22 cellular contexts compared by ENCODE assay signal in genomic region chr20:10954137-10954840, GRCh38.
DNase-seq lines count a peak whose midpoint lies in the region; ATAC-seq, FAIRE-seq and TF ChIP-seq lines count a peak whose summit lies in the region.
"Had no signal": no experiment of that assay in that cellular context is flagged by ENCODE, and none has a peak within 500 bp of the region (broad histone marks: within the 10 kb centered on the region; RNA-seq: fewer than 3 reads in every experiment).

No MANE protein-coding gene starts in this region.

- H3K4me1 Mint-ChIP-seq in Caco-2 (ENCODE audit: low read depth, unreplicated experiment) = peaks cover 31% of the 10 kb centered on the region
- H3K4me1 Mint-ChIP-seq: activated B cell treated with CpG ODN at 0.5 μM for 24 hours; activated naive CD8-positive, alpha-beta T cell treated with anti-CD3 and anti-CD28 coated beads for 36 hours; T-helper 17 cell had no signal

- no peaks in the 10 kb centered on the region for H3K27me3 Mint-ChIP-seq in Caco-2 (ENCODE audit: insufficient read depth, unreplicated experiment)
- H3K27me3 Mint-ChIP-seq: activated B cell treated with CpG ODN at 0.5 μM for 24 hours; activated naive CD8-positive, alpha-beta T cell treated with anti-CD3 and anti-CD28 coated beads for 36 hours; T-helper 17 cell had no signal

- POLR2A ChIA-PET in Caco-2 (lab: Charles Lee) = no interaction called here

- H3K27me3 ChIP-seq in bronchial epithelial cell (ENCODE audit: control insufficient read depth, insufficient read depth, low read length) (no peaks in the 10 kb centered on the region), upper lobe of right lung (no peaks in the 10 kb centered on the region), Caco-2 (replicated peaks; ENCODE audit: control insufficient read depth, insufficient read depth, low read length) (no peaks in the 10 kb centered on the region), WERI-Rb-1 (ENCODE audit: insufficient read depth, low read depth, severe bottlenecking) (no peaks in the 10 kb centered on the region), heart left ventricle (no peaks in the 10 kb centered on the region)
- H3K27me3 ChIP-seq: right lobe of liver had no signal

- peak; percentile 94 for FAIRE-seq in bronchial epithelial cell (lab: Jason Lieb, UNC)

- TF ChIP-seq CTCF in bronchial epithelial cell (IDR thresholded peaks at IDR 0.05; ENCODE audit: insufficient read depth, low read length, severe bottlenecking) (no peak), upper lobe of right lung (IDR thresholded peaks at IDR 0.05) (no peak), Caco-2 (IDR thresholded peaks at IDR 0.05; ENCODE audit: insufficient read depth in 1 of 2, low read depth in 1 of 2, low read length in 1 of 2, severe bottlenecking in 1 of 2, unreplicated experiment in 1 of 2) (no peak), WERI-Rb-1 (IDR thresholded peaks at IDR 0.05; ENCODE audit: low read depth, low read length) (no peak), heart left ventricle (IDR thresholded peaks at IDR 0.05) (no peak)

- intact Hi-C loops in upper lobe of right lung (cut with DNase I) = no loop called here
- intact Hi-C loops in Caco-2 (cut with micrococcal nuclease; ENCODE audit: unreplicated experiment) = loop anchor here (5.0 to 10.0 kb wide), 3 partner anchors 242 to 399 kb away; no protein-coding TSS in a partner anchor
- intact Hi-C loops in heart left ventricle (cut with DNase I) = no loop called here

- H3K9me3 Mint-ChIP-seq in Caco-2 (ENCODE audit: unreplicated experiment) = peaks cover 9% of the 10 kb centered on the region
- H3K9me3 Mint-ChIP-seq: activated naive CD8-positive, alpha-beta T cell treated with anti-CD3 and anti-CD28 coated beads for 36 hours had no signal

- H3K9me3 ChIP-seq in upper lobe of right lung = no peaks in the 10 kb centered on the region
- no peaks in the 10 kb centered on the region for H3K9me3 ChIP-seq in Caco-2
- no peaks in the 10 kb centered on the region for H3K9me3 ChIP-seq in WERI-Rb-1 (ENCODE audit: severe bottlenecking)
- no peaks in the 10 kb centered on the region for H3K9me3 ChIP-seq in heart left ventricle
- H3K9me3 ChIP-seq: right lobe of liver had no signal

- H3K4me3 Mint-ChIP-seq in Caco-2 (ENCODE audit: unreplicated experiment) = no peak overlapping the region
- H3K4me3 Mint-ChIP-seq: activated B cell treated with CpG ODN at 0.5 μM for 24 hours; activated CD8-positive, alpha-beta T cell treated with anti-CD3 and anti-CD28 coated beads, Interleukin-2, amount 10 ng/mL, durations not matched to agents 7 days and 5 days; activated naive CD8-positive, alpha-beta T cell treated with anti-CD3 and anti-CD28 coated beads for 36 hours; T-helper 17 cell had no signal

- peak; percentile 88 for ATAC-seq in upper lobe of right lung
- ATAC-seq in heart left ventricle = no peak
- ATAC-seq: activated CD8-positive, alpha-beta T cell treated with anti-CD3 and anti-CD28 coated beads, Interleukin-2, amount 10 ng/mL, durations not matched to agents 7 days and 5 days; T-helper 17 cell had no signal

- H3K36me3 ChIP-seq in bronchial epithelial cell (ENCODE audit: control insufficient read depth, insufficient read depth, low read length) = no peaks in the 10 kb centered on the region
- no peaks in the 10 kb centered on the region for H3K36me3 ChIP-seq in upper lobe of right lung
- H3K36me3 ChIP-seq in Caco-2 (ENCODE audit: control insufficient read depth, insufficient read depth, low read length) = no peaks in the 10 kb centered on the region
- H3K36me3 ChIP-seq in WERI-Rb-1 = no peaks in the 10 kb centered on the region
- no peaks in the 10 kb centered on the region for H3K36me3 ChIP-seq in heart left ventricle
- H3K36me3 ChIP-seq: right lobe of liver had no signal

- H3K4me1 ChIP-seq in upper lobe of right lung (no peaks in the 10 kb centered on the region), Caco-2 (peaks cover 50% of the 10 kb centered on the region), heart left ventricle (peaks cover 0 to 18% (median 3%) of the 10 kb centered on the region in 12 donors)
- H3K4me1 ChIP-seq: right lobe of liver had no signal

- H3K27ac Mint-ChIP-seq in Caco-2 (ENCODE audit: unreplicated experiment) = no peak overlapping the region
- H3K27ac Mint-ChIP-seq: activated B cell treated with CpG ODN at 0.5 μM for 24 hours; activated CD8-positive, alpha-beta T cell treated with anti-CD3 and anti-CD28 coated beads, Interleukin-2, amount 10 ng/mL, durations not matched to agents 7 days and 5 days; activated naive CD8-positive, alpha-beta T cell treated with anti-CD3 and anti-CD28 coated beads for 36 hours; T-helper 17 cell had no signal

- H3K27ac ChIP-seq in upper lobe of right lung = no peak overlapping the region
- no peak overlapping the region for H3K27ac ChIP-seq in WERI-Rb-1
- H3K27ac ChIP-seq in heart left ventricle = no peak overlapping the region
- H3K27ac ChIP-seq: right lobe of liver had no signal

- 55 to 72% (median 64%) methylated on average over 6 of the region's 6 CpGs for WGBS in heart left ventricle, 4 donors

- H3K4me3 ChIP-seq in bronchial epithelial cell (ENCODE audit: low read depth, low read length) (no peak overlapping the region), upper lobe of right lung (no peak overlapping the region), Caco-2 (ENCODE audit: low read depth, low read length) (no peak overlapping the region), WERI-Rb-1 (ENCODE audit: low read depth, low read length) (no peak overlapping the region), heart left ventricle (no peak overlapping the region)
- H3K4me3 ChIP-seq: right lobe of liver had no signal

- no peaks in the 10 kb centered on the region for H3K36me3 Mint-ChIP-seq in Caco-2 (ENCODE audit: insufficient read depth, unreplicated experiment)
- H3K36me3 Mint-ChIP-seq: activated naive CD8-positive, alpha-beta T cell treated with anti-CD3 and anti-CD28 coated beads for 36 hours had no signal

- DNase-seq in NCI-H226 = peak; percentile 20
- DNase-seq in bronchial epithelial cell (ENCODE audit: low read depth) = peak; percentile 99
- peak; percentile 93 for DNase-seq in kidney tubule cell (ENCODE audit: low spot score)
- no peak for DNase-seq in upper lobe of right lung
- no peak for DNase-seq in Caco-2
- no peak for DNase-seq in WERI-Rb-1
- DNase-seq in cerebellar nuclear complex (lab: John Stamatoyannopoulos, UW) = no peak
- no peak for DNase-seq in heart left ventricle
- DNase-seq: activated B cell treated with CpG ODN at 0.5 μM for 24 hours; activated CD8-positive, alpha-beta T cell treated with anti-CD3 and anti-CD28 coated beads, Interleukin-2, amount 10 ng/mL, durations not matched to agents 7 days and 5 days; activated naive CD8-positive, alpha-beta T cell treated with anti-CD3 and anti-CD28 coated beads for 36 hours; activated T-cell treated with anti-CD3 and anti-CD28 coated beads, Interleukin-2, amount 50 U/mL, for 48 hours; DMS 273 treated with DMSO at 0.1 percent for 48 hours; GOT3; hippocampal formation; NCI-H1436 treated with DMSO at 0.1 percent for 48 hours; NCI-H446; nucleus accumbens; right lobe of liver; SIG-M5; stimulated activated CD4-positive, alpha-beta T cell treated with anti-CD3 and anti-CD28 coated beads, Interleukin-2, amount 100 ng/mL, for 48 hours; T-helper 17 cell had no signal

- no peak for TF ChIP-seq POLR2A in heart left ventricle (IDR thresholded peaks at IDR 0.05)

- CTCF ChIA-PET in Caco-2 (lab: Charles Lee) = no interaction called here

- BruUV-seq in Caco-2 (replicated peaks; lab: Mats Ljungman, UMichigan) = no TSS peak

Comparison
In these comparisons a context has a peak if more than half of its experiments do, and no peak if none do; other contexts are left out.
1. DNase-seq: peak in NCI-H226 (single experiment), bronchial epithelial cell (single experiment) and kidney tubule cell (single experiment); none in upper lobe of right lung (single experiment), Caco-2 (0 of 2), WERI-Rb-1 (single experiment), cerebellar nuclear complex (0 of 2) and heart left ventricle (0 of 5).